ENCODE assay signal across 13 cellular contexts in the genomic region with DNA sequence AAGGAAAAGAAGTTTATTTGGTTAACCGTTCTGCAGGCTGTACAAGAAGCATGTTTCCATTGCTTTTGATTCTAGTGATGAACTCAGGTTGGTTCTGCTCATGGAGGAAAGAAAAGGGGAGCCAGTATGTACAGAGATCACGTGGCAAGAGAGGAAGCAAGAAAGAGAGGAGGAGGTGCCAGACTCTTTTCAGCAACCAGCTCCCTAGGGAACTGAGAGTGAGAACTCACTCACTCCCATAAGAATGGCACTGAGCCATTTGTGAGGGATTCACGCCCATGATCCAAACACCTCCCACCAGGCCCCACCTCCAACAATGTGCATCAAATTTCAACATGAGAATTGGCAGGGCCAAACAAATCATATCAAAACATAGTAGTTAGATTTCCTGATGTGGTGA.
DNase-seq lines count a peak whose midpoint lies in the region; ATAC-seq and TF ChIP-seq lines count a peak whose summit lies in the region.
"Had no signal": no experiment of that assay in that cellular context is flagged by ENCODE, and none has a peak within 500 bp of the region (broad histone marks: within the 10 kb centered on the region; RNA-seq: fewer than 3 reads in every experiment).

No MANE protein-coding gene starts in this region.

- H3K9me3 Mint-ChIP-seq in T-helper 2 cell treated with Interferon-gamma antibody and Interleukin-4, amounts not matched to agents 5 μg/mL and 100 μg/mL, for 36 hours = no peaks in the 10 kb centered on the region
- H3K9me3 Mint-ChIP-seq in activated CD8-positive, alpha-beta T cell treated with anti-CD3 and anti-CD28 coated beads for 36 hours = no peaks in the 10 kb centered on the region
- H3K9me3 Mint-ChIP-seq: stimulated activated naive CD8-positive, alpha-beta T cell treated with anti-CD3 and anti-CD28 coated beads, Interleukin-15, amount 100 ng/mL, for 72 hours had no signal

- no peak overlapping the region for H3K4me3 Mint-ChIP-seq in T-helper 2 cell treated with Interferon-gamma antibody and Interleukin-4, amounts not matched to agents 5 μg/mL and 100 μg/mL, for 36 hours
- no peak overlapping the region for H3K4me3 Mint-ChIP-seq in activated CD8-positive, alpha-beta T cell treated with anti-CD3 and anti-CD28 coated beads for 36 hours
- H3K4me3 Mint-ChIP-seq: B cell; stimulated activated naive CD8-positive, alpha-beta T cell treated with anti-CD3 and anti-CD28 coated beads, Interleukin-15, amount 100 ng/mL, for 72 hours had no signal

- DNase-seq in AG10803 (ENCODE audit: low read depth) (peak; percentile 53), NCI-H460 (ENCODE audit: extremely low read depth, low read depth) (peak; percentile 51), fibroblast of the aortic adventitia (ENCODE audit: low read depth) (peak; percentile 79), NCI-H146 (lab: John Stamatoyannopoulos, UW) (no peak)
- DNase-seq in T-helper 2 cell treated with Interferon-gamma antibody and Interleukin-4, amounts not matched to agents 5 μg/mL and 100 μg/mL, for 36 hours (ENCODE audit: low spot score) = no peak
- no peak for DNase-seq in activated CD8-positive, alpha-beta T cell treated with anti-CD3 and anti-CD28 coated beads for 36 hours
- no peak for DNase-seq in stimulated activated CD4-positive, alpha-beta T cell treated with anti-CD3 and anti-CD28 coated beads, Interleukin-2, amount 100 ng/mL, for 24 hours
- DNase-seq: Peyer's patch; stimulated activated naive CD8-positive, alpha-beta T cell treated with anti-CD3 and anti-CD28 coated beads, Interleukin-15, amount 100 ng/mL, for 72 hours had no signal

- no peaks in the 10 kb centered on the region for H3K36me3 Mint-ChIP-seq in T-helper 2 cell treated with Interferon-gamma antibody and Interleukin-4, amounts not matched to agents 5 μg/mL and 100 μg/mL, for 36 hours (ENCODE audit: low read depth)
- no peaks in the 10 kb centered on the region for H3K36me3 Mint-ChIP-seq in activated CD8-positive, alpha-beta T cell treated with anti-CD3 and anti-CD28 coated beads for 36 hours (ENCODE audit: low read depth)

- TF ChIP-seq CTCF in AG10803 (conservative IDR thresholded peaks at IDR 0.05; ENCODE audit: low read length) = no peak
- TF ChIP-seq CTCF in fibroblast of the aortic adventitia (IDR thresholded peaks at IDR 0.05; ENCODE audit: insufficient read depth, low read length) = no peak
- no peak for TF ChIP-seq CTCF in activated CD8-positive, alpha-beta T cell treated with anti-CD3 and anti-CD28 coated beads for 36 hours (IDR thresholded peaks at IDR 0.05)

- no peaks in the 10 kb centered on the region for H3K4me1 Mint-ChIP-seq in T-helper 2 cell treated with Interferon-gamma antibody and Interleukin-4, amounts not matched to agents 5 μg/mL and 100 μg/mL, for 36 hours (ENCODE audit: low read depth)
- no peaks in the 10 kb centered on the region for H3K4me1 Mint-ChIP-seq in activated CD8-positive, alpha-beta T cell treated with anti-CD3 and anti-CD28 coated beads for 36 hours (ENCODE audit: low read depth)
- H3K4me1 Mint-ChIP-seq: B cell; stimulated activated naive CD8-positive, alpha-beta T cell treated with anti-CD3 and anti-CD28 coated beads, Interleukin-15, amount 100 ng/mL, for 72 hours had no signal

- peak; percentile 60 for ATAC-seq in GM21447 (IDR thresholded peaks at IDR 0.05; ENCODE audit: unreplicated experiment)
- no peak for ATAC-seq in activated CD8-positive, alpha-beta T cell treated with anti-CD3 and anti-CD28 coated beads for 36 hours
- ATAC-seq: K562 had no signal

- CTCF ChIA-PET in activated CD8-positive, alpha-beta T cell treated with anti-CD3 and anti-CD28 coated beads for 36 hours (lab: Charles Lee) = interaction anchor here (1.6 kb wide), 1 partner anchor 10 kb away, joined by 3 read pairs; no protein-coding TSS in a partner anchor

- H3K4me3 ChIP-seq in AG10803 (ENCODE audit: low read length) = no peak overlapping the region
- H3K4me3 ChIP-seq in fibroblast of the aortic adventitia (ENCODE audit: low read depth, low read length) = no peak overlapping the region
- H3K4me3 ChIP-seq: heart right ventricle, K562, Peyer's patch had no signal

- peaks cover 7% of the 10 kb centered on the region for H3K27me3 Mint-ChIP-seq in T-helper 2 cell treated with Interferon-gamma antibody and Interleukin-4, amounts not matched to agents 5 μg/mL and 100 μg/mL, for 36 hours (ENCODE audit: low read depth)
- peaks cover 7% of the 10 kb centered on the region for H3K27me3 Mint-ChIP-seq in activated CD8-positive, alpha-beta T cell treated with anti-CD3 and anti-CD28 coated beads for 36 hours

- intact Hi-C loops in activated CD8-positive, alpha-beta T cell treated with anti-CD3 and anti-CD28 coated beads for 36 hours (cut with micrococcal nuclease) = no loop called here

- H3K27ac Mint-ChIP-seq in T-helper 2 cell treated with Interferon-gamma antibody and Interleukin-4, amounts not matched to agents 5 μg/mL and 100 μg/mL, for 36 hours = no peak overlapping the region
- H3K27ac Mint-ChIP-seq in activated CD8-positive, alpha-beta T cell treated with anti-CD3 and anti-CD28 coated beads for 36 hours = no peak overlapping the region
- H3K27ac Mint-ChIP-seq: B cell; stimulated activated naive CD8-positive, alpha-beta T cell treated with anti-CD3 and anti-CD28 coated beads, Interleukin-15, amount 100 ng/mL, for 72 hours had no signal

- POLR2A ChIA-PET in activated CD8-positive, alpha-beta T cell treated with anti-CD3 and anti-CD28 coated beads for 36 hours (lab: Charles Lee) = no interaction called here

Comparison
In these comparisons a context has a peak if more than half of its experiments do, and no peak if none do; other contexts are left out.
1. DNase-seq: peak in AG10803 (single experiment), NCI-H460 (single experiment) and fibroblast of the aortic adventitia (single experiment); none in T-helper 2 cell treated with Interferon-gamma antibody and Interleukin-4, amounts not matched to agents 5 μg/mL and 100 μg/mL, for 36 hours (single experiment), activated CD8-positive, alpha-beta T cell treated with anti-CD3 and anti-CD28 coated beads for 36 hours (single experiment), NCI-H146 (single experiment) and stimulated activated CD4-positive, alpha-beta T cell treated with anti-CD3 and anti-CD28 coated beads, Interleukin-2, amount 100 ng/mL, for 24 hours (0 of 2).